9 cellular contexts compared by ENCODE assay signal in the genomic region with DNA sequence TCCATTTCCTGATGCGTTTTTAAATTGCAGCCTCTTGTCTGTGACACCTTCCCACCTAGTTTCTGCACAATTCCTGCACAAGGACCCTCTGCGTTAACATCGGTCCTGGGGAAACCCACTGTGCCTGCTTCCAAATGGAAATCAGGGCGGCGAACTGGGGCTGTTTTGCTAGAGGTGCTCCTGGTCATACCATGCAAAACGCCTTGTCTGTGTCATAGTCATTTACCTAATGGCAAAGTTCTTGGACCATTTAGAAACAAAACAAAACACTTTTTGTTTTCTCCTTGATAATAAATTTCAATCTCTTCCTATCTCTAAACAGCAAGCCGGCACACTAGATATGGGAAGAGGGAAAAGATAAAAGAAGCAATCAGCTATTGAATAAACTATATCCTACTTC.
DNase-seq lines count a peak whose midpoint lies in the region; ATAC-seq, FAIRE-seq and TF ChIP-seq lines count a peak whose summit lies in the region.
"Had no signal": no experiment of that assay in that cellular context is flagged by ENCODE, and none has a peak within 500 bp of the region (broad histone marks: within the 10 kb centered on the region; RNA-seq: fewer than 3 reads in every experiment).

No MANE protein-coding gene starts in this region.

- no peak for ATAC-seq in GM12878
- ATAC-seq in GM21423 (IDR thresholded peaks at IDR 0.05; ENCODE audit: unreplicated experiment), result no peak
- ATAC-seq in GM21723 (IDR thresholded peaks at IDR 0.05; ENCODE audit: unreplicated experiment), result no peak

- H3K36me3 ChIP-seq in GM12878 (ENCODE audit: control insufficient read depth in 2 of 2, insufficient read depth in 2 of 2, low read length in 1 of 2), result peaks cover 11 to 22% of the 10 kb centered on the region in 2 experiments; a peak in 3 of 4 replicates
- H3K36me3 ChIP-seq in urinary bladder (ENCODE audit: insufficient read depth), result no peaks in the 10 kb centered on the region

- no TSS peak for BruUV-seq in GM12878 (replicated peaks; lab: Mats Ljungman, UMichigan)

- H3K27me3 ChIP-seq in GM12878 (replicated peaks in 1 of 2; ENCODE audit: control insufficient read depth in 2 of 2, insufficient read depth in 2 of 2, low read length in 1 of 2), result no peaks in the 10 kb centered on the region

- no peak for TF ChIP-seq EP300 in GM12878 (IDR thresholded peaks at IDR 0.05; ENCODE audit: borderline replicate concordance in 1 of 2, control insufficient read depth in 1 of 2, low read depth in 2 of 2, low read length in 2 of 2)

- H3K27me3 Mint-ChIP-seq in activated naive CD4-positive, alpha-beta T cell treated with anti-CD3 and anti-CD28 coated beads, Interleukin-2, amount 50 U/mL, for 24 hours, result no peaks in the 10 kb centered on the region

- FAIRE-seq in GM12878 (lab: Jason Lieb, UNC), result no peak

- no peak overlapping the region for H3K4me2 ChIP-seq in GM12878 (ENCODE audit: control insufficient read depth, insufficient read depth)

- no peaks in the 10 kb centered on the region; the same call in 1 of the 2 replicates for H4K20me1 ChIP-seq in GM12878 (ENCODE audit: control insufficient read depth, insufficient read depth)

- in situ Hi-C loops in GM12878 (cut with MboI), result no loop called here

- peaks cover 98% of the 10 kb centered on the region for H3K79me2 ChIP-seq in GM12878 (ENCODE audit: control insufficient read depth, insufficient read depth, low read length)

- CTCF ChIA-PET in GM12878 (lab: Yijun Ruan, JAX), result interaction anchor here (0.6 to 1.2 kb wide), 2 partner anchors 15 to 44 kb away, joined by 3 read pairs; no protein-coding TSS in a partner anchor

- H3K9ac ChIP-seq in GM12878 (ENCODE audit: control insufficient read depth, insufficient read depth, low read length), result no peak overlapping the region

- H3K4me1 ChIP-seq in GM12878 (ENCODE audit: control insufficient read depth, insufficient read depth, low read length) (peaks cover 26% of the 10 kb centered on the region), urinary bladder (ENCODE audit: insufficient read depth) (peaks cover 2% of the 10 kb centered on the region)

- H3K27ac ChIP-seq in GM12878 (ENCODE audit: control insufficient read depth, insufficient read depth), result no peak overlapping the region
- H3K27ac ChIP-seq in urinary bladder (ENCODE audit: low read depth), result peak overlapping the region; percentile 61

- no peak overlapping the region for H2AFZ ChIP-seq in GM12878 (ENCODE audit: control insufficient read depth, low read depth, low read length)

- H3K4me3 ChIP-seq in GM12878 (no peak overlapping the region), urinary bladder (ENCODE audit: low read depth, low read length) (peak overlapping the region; percentile 41)

- SMC1A ChIA-PET in GM12878 (lab: Charles Lee; ENCODE audit: uncharacterized antibody, unreplicated experiment), result interaction anchor here (0.7 to 1.6 kb wide), 8 partner anchors 9 to 41 kb away, joined by 3 to 8 read pairs (median 4); no protein-coding TSS in a partner anchor

- H3K27ac Mint-ChIP-seq in activated naive CD4-positive, alpha-beta T cell treated with anti-CD3 and anti-CD28 coated beads, Interleukin-2, amount 50 U/mL, for 24 hours, result peak overlapping the region; percentile 93

- no peaks in the 10 kb centered on the region for H3K9me3 ChIP-seq in GM12878 (replicated peaks; ENCODE audit: control insufficient read depth, insufficient read depth, low read length)

- POLR2A ChIA-PET in GM12878 (lab: Charles Lee), result interaction anchor here (0.6 to 1.5 kb wide), 3 partner anchors 12 to 499 kb away, joined by 3 to 6 read pairs (median 5); no protein-coding TSS in a partner anchor

- DNase-seq in activated naive CD4-positive, alpha-beta T cell treated with anti-CD3 and anti-CD28 coated beads, Interleukin-2, amount 50 U/mL, for 16 hours, result no peak
- DNase-seq in GM12878 (ENCODE audit: low read depth, low spot score), result no peak
- peak; percentile 45 to 47 for DNase-seq in lung microvascular endothelial cell (ENCODE audit: low read depth in 2 of 2)
- no peak for DNase-seq in activated gamma-delta T cell treated with Interleukin-2 at 50 U/mL for 16 hours
- DNase-seq: DMS79 treated with DMSO at 0.1 percent for 48 hours had no signal

- no peak for TF ChIP-seq RAD21 in GM12878 (IDR thresholded peaks at IDR 0.05; ENCODE audit: insufficient read depth, low read depth, low read length)

- WGBS in GM12878 (ENCODE audit: insufficient coverage, insufficient replicate concordance, low lambda C conversion rate, missing lambda C conversion rate), result 45% methylated on average over 7 of the region's 7 CpGs
- 74% methylated on average over 7 of the region's 7 CpGs for WGBS in urinary bladder

- intact Hi-C loops in GM12878 (cut with micrococcal nuclease; ENCODE audit: unreplicated experiment), result no loop called here

- H3K9me3 Mint-ChIP-seq in activated naive CD4-positive, alpha-beta T cell treated with anti-CD3 and anti-CD28 coated beads, Interleukin-2, amount 50 U/mL, for 24 hours, result no peaks in the 10 kb centered on the region

- peaks cover 60% of the 10 kb centered on the region for H3K36me3 Mint-ChIP-seq in activated naive CD4-positive, alpha-beta T cell treated with anti-CD3 and anti-CD28 coated beads, Interleukin-2, amount 50 U/mL, for 24 hours

- peak; percentile 33; the same call in 1 of the 2 replicates for TF ChIP-seq POLR2A in GM12878 (IDR thresholded peaks at IDR 0.05; ENCODE audit: low read depth, low read length)

- H3K4me3 Mint-ChIP-seq in activated naive CD4-positive, alpha-beta T cell treated with anti-CD3 and anti-CD28 coated beads, Interleukin-2, amount 50 U/mL, for 24 hours, result peak overlapping the region; percentile 88

- H3K4me1 Mint-ChIP-seq in activated naive CD4-positive, alpha-beta T cell treated with anti-CD3 and anti-CD28 coated beads, Interleukin-2, amount 50 U/mL, for 24 hours, result peaks cover 94% of the 10 kb centered on the region

- RAD21 ChIA-PET in GM12878 (lab: Charles Lee; ENCODE audit: unreplicated experiment), result no interaction called here

- TF ChIP-seq CTCF in GM12878 (IDR thresholded peaks at IDR 0.05 in 2 of 3, conservative IDR thresholded peaks at IDR 0.05 in 1 of 3; ENCODE audit: control insufficient read depth in 2 of 3, extremely low read depth in 1 of 3, insufficient read depth in 1 of 3, low read depth in 3 of 3, low read length in 3 of 3), result no peak

TF ChIP-seq in GM12878, 131 proteins besides CTCF, POLR2A, EP300 and RAD21:
- TF ChIP-seq, protein P1, sequence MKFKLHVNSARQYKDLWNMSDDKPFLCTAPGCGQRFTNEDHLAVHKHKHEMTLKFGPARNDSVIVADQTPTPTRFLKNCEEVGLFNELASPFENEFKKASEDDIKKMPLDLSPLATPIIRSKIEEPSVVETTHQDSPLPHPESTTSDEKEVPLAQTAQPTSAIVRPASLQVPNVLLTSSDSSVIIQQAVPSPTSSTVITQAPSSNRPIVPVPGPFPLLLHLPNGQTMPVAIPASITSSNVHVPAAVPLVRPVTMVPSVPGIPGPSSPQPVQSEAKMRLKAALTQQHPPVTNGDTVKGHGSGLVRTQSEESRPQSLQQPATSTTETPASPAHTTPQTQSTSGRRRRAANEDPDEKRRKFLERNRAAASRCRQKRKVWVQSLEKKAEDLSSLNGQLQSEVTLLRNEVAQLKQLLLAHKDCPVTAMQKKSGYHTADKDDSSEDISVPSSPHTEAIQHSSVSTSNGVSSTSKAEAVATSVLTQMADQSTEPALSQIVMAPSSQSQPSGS (IDR thresholded peaks at IDR 0.05; ENCODE audit: low read length), result 0 out of 2 replicates have a peak, but pooled peaks have one; percentile 9
- TF ChIP-seq ZNF217 (IDR thresholded peaks at IDR 0.05), result no peak

Comparison
In these comparisons a context has a peak if more than half of its experiments do, and no peak if none do; other contexts are left out.
1. DNase-seq: peak in lung microvascular endothelial cell (2 of 2); none in activated naive CD4-positive, alpha-beta T cell treated with anti-CD3 and anti-CD28 coated beads, Interleukin-2, amount 50 U/mL, for 16 hours (single experiment), GM12878 (single experiment) and activated gamma-delta T cell treated with Interleukin-2 at 50 U/mL for 16 hours (single experiment).